ENCODE assay signal across 20 cellular contexts in the genomic region with DNA sequence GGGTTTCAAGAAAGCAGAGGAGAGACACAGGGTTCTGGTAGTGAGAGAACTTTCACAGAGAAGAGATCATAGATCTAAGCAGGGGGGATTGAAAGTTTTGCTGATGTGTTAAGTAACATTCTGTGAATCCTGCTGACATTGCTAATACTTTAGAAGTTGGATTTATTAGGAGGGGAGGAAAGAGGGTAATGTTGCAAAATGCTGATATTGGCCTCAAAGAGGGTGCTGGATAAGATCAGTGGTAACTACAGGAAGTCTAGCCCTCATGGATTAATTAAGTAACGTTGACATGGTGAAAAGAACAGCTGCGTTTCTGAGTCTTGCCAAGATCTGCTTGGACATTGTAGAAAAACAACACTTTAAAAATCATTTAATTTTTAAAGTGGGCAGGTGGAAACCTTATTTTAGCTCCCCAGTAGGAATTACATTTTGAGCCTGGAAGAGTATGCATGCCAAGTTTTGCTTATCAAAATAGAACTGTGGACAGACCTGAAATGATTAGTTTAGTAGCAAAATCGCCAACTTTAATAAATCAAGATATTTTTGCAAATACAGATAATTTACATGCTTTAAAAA.
"Had no signal": no experiment of that assay in that cellular context is flagged by ENCODE, and none has a peak within 500 bp of the region (broad histone marks: within the 10 kb centered on the region; RNA-seq: fewer than 3 reads in every experiment).

No MANE protein-coding gene starts in this region.

- H3K79me2 ChIP-seq: hepatocyte had no signal

- ATAC-seq: activated T-cell treated with anti-CD3 and anti-CD28 coated beads, Interleukin-2, amount 50 U/mL, for 72 hours; effector memory CD8-positive, alpha-beta T cell; stimulated activated naive CD8-positive, alpha-beta T cell treated with anti-CD3 and anti-CD28 coated beads, Interleukin-15, Interleukin-2, amounts not matched to agents 100 U/mL and 50 U/mL, for 24 hours had no signal

- H3K4me1 ChIP-seq: adrenal gland, esophagus squamous epithelium, tibial nerve, uterus had no signal

- H2AFZ ChIP-seq: hepatocyte had no signal

- H3K4me2 ChIP-seq: hepatocyte had no signal

- FAIRE-seq: astrocyte, bronchial epithelial cell had no signal

- H3K27me3 ChIP-seq: adrenal gland, esophagus squamous epithelium, hepatocyte, tibial nerve, uterus had no signal

- DNase-seq: activated B cell treated with CpG ODN at 0.5 μM for 24 hours; activated CD4-positive, alpha-beta T cell treated with anti-CD3 and anti-CD28 coated beads, Interleukin-2, amount 10 ng/mL, durations not matched to agents 24 days and 14 days; activated CD8-positive, alpha-beta memory T cell treated with anti-CD3 and anti-CD28 coated beads, Interleukin-2, amount 50 U/mL, for 4 hours; activated effector memory CD4-positive, alpha-beta T cell treated with anti-CD3 and anti-CD28 coated beads, Interleukin-2, amount 50 U/mL, for 16 hours; activated T-cell treated with anti-CD3 and anti-CD28 coated beads, Interleukin-2, amount 50 U/mL, for 72 hours; adrenal gland; effector memory CD8-positive, alpha-beta T cell; esophagus squamous epithelium; nephron progenitor cell; nucleus accumbens; stimulated activated CD4-positive, alpha-beta T cell treated with anti-CD3 and anti-CD28 coated beads, Interleukin-12 subunit alpha, Interleukin-12 subunit beta, amount 100 ng/mL, for 4 hours; stimulated activated CD4-positive, alpha-beta T cell treated with anti-CD3 and anti-CD28 coated beads, Interleukin-2, amount 100 ng/mL, for 24 hours; stimulated activated naive CD8-positive, alpha-beta T cell treated with anti-CD3 and anti-CD28 coated beads, Interleukin-15, Interleukin-2, amounts not matched to agents 100 U/mL and 50 U/mL, for 24 hours; substantia nigra; uterus had no signal

- H3K27ac ChIP-seq: adrenal gland, esophagus squamous epithelium, hepatocyte, tibial nerve, uterus had no signal

- H3K9me3 ChIP-seq: adrenal gland, esophagus squamous epithelium, tibial nerve, uterus had no signal

- H3K4me3 ChIP-seq: adrenal gland, esophagus squamous epithelium, hepatocyte, lung, tibial nerve, uterus had no signal

- H3K36me3 ChIP-seq: adrenal gland, esophagus squamous epithelium, tibial nerve, uterus had no signal
